1 cellular context compared by ENCODE assay signal in the genomic region with DNA sequence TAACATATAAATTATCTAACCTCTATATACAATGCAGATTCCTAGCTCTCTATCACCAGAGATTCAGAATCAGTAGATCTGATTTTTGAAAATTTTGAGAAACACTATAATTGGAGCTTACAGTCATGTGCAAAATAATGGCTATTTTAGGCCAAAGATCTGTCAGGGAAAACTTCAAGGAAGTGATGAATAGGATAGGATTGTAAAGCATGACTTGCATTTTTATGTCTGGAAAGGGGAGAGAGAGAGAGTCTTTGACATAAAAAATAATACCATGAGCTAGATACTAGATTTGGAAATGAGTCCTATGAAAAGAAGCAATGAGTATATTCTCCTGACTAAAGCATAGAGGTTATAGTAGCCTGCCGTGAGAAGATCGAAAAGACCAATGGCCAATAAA.
TF ChIP-seq lines count a peak whose summit lies in the region.

No MANE protein-coding gene starts in this region.

TF ChIP-seq in SK-N-SH treated with all-trans-retinoic acid at 6 μM for 48 hours, 23 proteins besides CTCF, POLR2A, EP300 and RAD21 (continued from another document):
- TF ChIP-seq, protein P1, sequence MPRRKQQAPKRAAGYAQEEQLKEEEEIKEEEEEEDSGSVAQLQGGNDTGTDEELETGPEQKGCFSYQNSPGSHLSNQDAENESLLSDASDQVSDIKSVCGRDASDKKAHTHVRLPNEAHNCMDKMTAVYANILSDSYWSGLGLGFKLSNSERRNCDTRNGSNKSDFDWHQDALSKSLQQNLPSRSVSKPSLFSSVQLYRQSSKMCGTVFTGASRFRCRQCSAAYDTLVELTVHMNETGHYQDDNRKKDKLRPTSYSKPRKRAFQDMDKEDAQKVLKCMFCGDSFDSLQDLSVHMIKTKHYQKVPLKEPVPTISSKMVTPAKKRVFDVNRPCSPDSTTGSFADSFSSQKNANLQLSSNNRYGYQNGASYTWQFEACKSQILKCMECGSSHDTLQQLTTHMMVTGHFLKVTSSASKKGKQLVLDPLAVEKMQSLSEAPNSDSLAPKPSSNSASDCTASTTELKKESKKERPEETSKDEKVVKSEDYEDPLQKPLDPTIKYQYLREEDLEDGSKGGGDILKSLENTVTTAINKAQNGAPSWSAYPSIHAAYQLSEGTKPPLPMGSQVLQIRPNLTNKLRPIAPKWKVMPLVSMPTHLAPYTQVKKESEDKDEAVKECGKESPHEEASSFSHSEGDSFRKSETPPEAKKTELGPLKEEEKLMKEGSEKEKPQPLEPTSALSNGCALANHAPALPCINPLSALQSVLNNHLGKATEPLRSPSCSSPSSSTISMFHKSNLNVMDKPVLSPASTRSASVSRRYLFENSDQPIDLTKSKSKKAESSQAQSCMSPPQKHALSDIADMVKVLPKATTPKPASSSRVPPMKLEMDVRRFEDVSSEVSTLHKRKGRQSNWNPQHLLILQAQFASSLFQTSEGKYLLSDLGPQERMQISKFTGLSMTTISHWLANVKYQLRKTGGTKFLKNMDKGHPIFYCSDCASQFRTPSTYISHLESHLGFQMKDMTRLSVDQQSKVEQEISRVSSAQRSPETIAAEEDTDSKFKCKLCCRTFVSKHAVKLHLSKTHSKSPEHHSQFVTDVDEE (CRISPR knock-in tag; IDR thresholded peaks at IDR 0.05), result no peak
- TF ChIP-seq, protein P2, sequence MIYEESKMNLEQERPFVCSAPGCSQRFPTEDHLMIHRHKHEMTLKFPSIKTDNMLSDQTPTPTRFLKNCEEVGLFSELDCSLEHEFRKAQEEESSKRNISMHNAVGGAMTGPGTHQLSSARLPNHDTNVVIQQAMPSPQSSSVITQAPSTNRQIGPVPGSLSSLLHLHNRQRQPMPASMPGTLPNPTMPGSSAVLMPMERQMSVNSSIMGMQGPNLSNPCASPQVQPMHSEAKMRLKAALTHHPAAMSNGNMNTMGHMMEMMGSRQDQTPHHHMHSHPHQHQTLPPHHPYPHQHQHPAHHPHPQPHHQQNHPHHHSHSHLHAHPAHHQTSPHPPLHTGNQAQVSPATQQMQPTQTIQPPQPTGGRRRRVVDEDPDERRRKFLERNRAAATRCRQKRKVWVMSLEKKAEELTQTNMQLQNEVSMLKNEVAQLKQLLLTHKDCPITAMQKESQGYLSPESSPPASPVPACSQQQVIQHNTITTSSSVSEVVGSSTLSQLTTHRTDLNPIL (CRISPR knock-in tag; IDR thresholded peaks at IDR 0.05; ENCODE audit: low read depth), result no peak
- no peak for TF ChIP-seq ESRRG (CRISPR knock-in tag; IDR thresholded peaks at IDR 0.05)
